1 cellular context compared by ENCODE assay signal in the genomic region with DNA sequence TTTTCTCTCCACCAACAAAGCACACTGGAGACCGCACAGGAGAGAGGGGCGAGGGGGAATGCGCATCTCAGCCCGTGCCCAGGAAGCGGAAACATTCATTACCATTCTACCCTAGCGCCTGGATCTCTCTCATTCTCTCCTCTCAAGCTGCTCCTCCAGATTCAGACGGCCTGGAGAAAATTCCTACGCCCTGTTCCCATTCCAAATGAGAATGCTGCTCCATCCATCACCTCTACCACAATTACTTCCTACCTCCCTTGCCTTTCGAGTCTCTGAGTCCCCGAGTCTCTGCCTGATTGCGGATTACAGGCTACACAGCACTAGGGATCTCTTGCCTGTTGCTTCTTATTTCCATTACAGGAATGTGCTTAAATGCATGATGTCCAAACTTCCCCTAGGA.
A peak's percentile ranks its signal among the peaks of the same experiment; 100 is the strongest.
TF ChIP-seq lines count a peak whose summit lies in the region.

No MANE protein-coding gene starts in this region.

TF ChIP-seq in H1, 55 proteins besides CTCF, POLR2A, EP300 and RAD21:
- TF ChIP-seq SP1 (IDR thresholded peaks at IDR 0.05; ENCODE audit: low read depth, low read length): no peak
- TF ChIP-seq ASH2L (IDR thresholded peaks at IDR 0.05; ENCODE audit: low read length): peak; percentile 37
- TF ChIP-seq YY1 (IDR thresholded peaks at IDR 0.05; ENCODE audit: low read depth, low read length): no peak
- 0 out of 2 replicates have a peak, but pooled peaks have one; percentile 32 for TF ChIP-seq TAF1 (IDR thresholded peaks at IDR 0.05; ENCODE audit: low read depth, low read length)
- TF ChIP-seq TBP (IDR thresholded peaks at IDR 0.05; ENCODE audit: low read depth, low read length): 0 out of 2 replicates have a peak, but pooled peaks have one; percentile 22
